Comparison of ENCODE assay signal across 33 cellular contexts in genomic region chr21:29658934-29659203, GRCh38.
"Had no signal": no experiment of that assay in that cellular context is flagged by ENCODE, and none has a peak within 500 bp of the region (broad histone marks: within the 10 kb centered on the region; RNA-seq: fewer than 3 reads in every experiment).

No MANE protein-coding gene starts in this region.

- DNase-seq: Kasumi-1, MG63, MM.1S, MV-4-11, NCI-H1048, NCI-H1092, NCI-H1092 treated with DMSO at 0.1 percent for 48 hours, NCI-H1105, NCI-H1105 treated with DMSO at 0.1 percent for 48 hours, NCI-H1417, NCI-H1417 treated with DMSO at 0.1 percent for 48 hours, NCI-H1436, NCI-H1436 treated with DMSO at 0.1 percent for 48 hours, NCI-H146, NCI-H1694, NCI-H1694 treated with DMSO at 0.1 percent for 48 hours, NCI-H187, NCI-H187 treated with DMSO at 0.1 percent for 48 hours, NCI-H1930, NCI-H2029, NCI-H2029 treated with DMSO at 0.1 percent for 48 hours, NCI-H2081, NCI-H2081 treated with DMSO at 0.1 percent for 48 hours, NCI-H2107, NCI-H2171, NCI-H2171 treated with DMSO at 0.1 percent for 48 hours, NCI-H2227 treated with DMSO at 0.1 percent for 48 hours, NCI-H226, NCI-H345, NCI-H446, NCI-H446 treated with DMSO at 0.1 percent for 48 hours, NCI-H510A, NCI-H510A treated with DMSO at 0.1 percent for 48 hours had no signal

- H3K36me3 ChIP-seq: MG63 had no signal

- H3K27me3 ChIP-seq: MG63 had no signal

- H3K4me3 ChIP-seq: MG63 had no signal
